ENCODE assay signal across 23 cellular contexts in genomic region chr18:32420084-32420483, GRCh38. TPM values are rescaled to one million over a fixed set of nuclear protein-coding genes. Genes with fewer than 3 reads are reported as not detected.
A peak's percentile ranks its signal among the peaks of the same experiment; 100 is the strongest.
DNase-seq lines count a peak whose midpoint lies in the region; FAIRE-seq and TF ChIP-seq lines count a peak whose summit lies in the region.
"Had no signal": no experiment of that assay in that cellular context is flagged by ENCODE, and none has a peak within 500 bp of the region (broad histone marks: within the 10 kb centered on the region; RNA-seq: fewer than 3 reads in every experiment).

No MANE protein-coding gene starts in this region.

- H3K27ac ChIP-seq in BLaER1 treated with 17β-estradiol and CSF1 and Interleukin-3, amounts not matched to agents 10 nM and 100 nM = peak overlapping the region in 4 of 11 experiments; percentile 0 to 43 (median 20); a peak in 4 of 22 replicates
- H3K27ac ChIP-seq in endothelial cell of umbilical vein (ENCODE audit: insufficient read depth, low read depth, low read length) = no peak overlapping the region
- H3K27ac ChIP-seq in Peyer's patch = no peak overlapping the region
- H3K27ac ChIP-seq: RWPE1, SJSA1 had no signal

- CTCF ChIA-PET in endothelial cell of umbilical vein (lab: Charles Lee) = no interaction called here

- BruUV-seq in endothelial cell of umbilical vein (replicated peaks; lab: Mats Ljungman, UMichigan) = no TSS peak

- peak; percentile 3 for DNase-seq in KBM-7
- peak; percentile 6 for DNase-seq in NOMO-1 treated with dmso at 0.1 percent for 144 hours (lab: John Stamatoyannopoulos, UW; ENCODE audit: unreplicated experiment)
- peak; percentile 45 for DNase-seq in endothelial cell of umbilical vein (ENCODE audit: low read depth, low spot score)
- no peak for DNase-seq in activated T-helper 2 cell treated with anti-CD3 and anti-CD28 coated beads, Interferon-gamma antibody, Interleukin-2, Interleukin-4, amounts not matched to agents 10 μg/mL and 5 μg/mL and 100 μg/mL, durations not matched to agents 14 hours and 24 hours and 36 hours (ENCODE audit: low spot score)
- no peak for DNase-seq in activated T-cell treated with anti-CD3 and anti-CD28 coated beads, Interleukin-2, amount 50 U/mL, for 24 hours
- DNase-seq in Peyer's patch = no peak
- DNase-seq in NCI-H524 treated with DMSO at 0.1 percent for 48 hours (lab: John Stamatoyannopoulos, UW) = no peak
- DNase-seq: ACHN; AML-193; CD4-positive, alpha-beta memory T cell; DMS79; HCEC 1CT; NCI-H1105 treated with DMSO at 0.1 percent for 48 hours; NCI-H1694 treated with DMSO at 0.1 percent for 48 hours; NCI-H2107; NCI-H2227 treated with DMSO at 0.1 percent for 48 hours; NCI-H524 had no signal

- peak; percentile 63 for FAIRE-seq in endothelial cell of umbilical vein (lab: Jason Lieb, UNC)
- FAIRE-seq: GM12878, K562 had no signal

- TF ChIP-seq POLR2A in endothelial cell of umbilical vein (IDR thresholded peaks at IDR 0.05; ENCODE audit: low read depth, low read length) (no peak), Peyer's patch (IDR thresholded peaks at IDR 0.05) (no peak)

- dilution Hi-C loops in endothelial cell of umbilical vein (cut with MboI; ENCODE audit: extremely low pct_ligation_motif_present, low sequenced_read_pairs) = no loop called here

- no peaks in the 10 kb centered on the region for H4K20me1 ChIP-seq in BLaER1 treated with 17β-estradiol and CSF1 and Interleukin-3, amounts not matched to agents 10 nM and 100 nM
- no peaks in the 10 kb centered on the region for H4K20me1 ChIP-seq in endothelial cell of umbilical vein (replicated peaks; ENCODE audit: control insufficient read depth, extremely low read depth, insufficient read depth, low read length)

- H3K4me1 Mint-ChIP-seq in activated T-helper 2 cell treated with anti-CD3 and anti-CD28 coated beads, Interferon-gamma antibody, Interleukin-2, Interleukin-4, amounts not matched to agents 10 μg/mL and 5 μg/mL and 100 μg/mL, durations not matched to agents 14 hours and 24 hours and 36 hours (ENCODE audit: low read depth) = no peaks in the 10 kb centered on the region
- no peaks in the 10 kb centered on the region for H3K4me1 Mint-ChIP-seq in activated T-cell treated with anti-CD3 and anti-CD28 coated beads, Interleukin-2, amount 50 U/mL, for 24 hours (ENCODE audit: low read depth)
- H3K4me1 Mint-ChIP-seq: CD4-positive, alpha-beta memory T cell had no signal

- H2AFZ ChIP-seq in endothelial cell of umbilical vein (ENCODE audit: low read depth, low read length) = no peak overlapping the region

- H3K36me3 Mint-ChIP-seq in activated T-helper 2 cell treated with anti-CD3 and anti-CD28 coated beads, Interferon-gamma antibody, Interleukin-2, Interleukin-4, amounts not matched to agents 10 μg/mL and 5 μg/mL and 100 μg/mL, durations not matched to agents 14 hours and 24 hours and 36 hours (ENCODE audit: low read depth) = no peaks in the 10 kb centered on the region
- no peaks in the 10 kb centered on the region for H3K36me3 Mint-ChIP-seq in activated T-cell treated with anti-CD3 and anti-CD28 coated beads, Interleukin-2, amount 50 U/mL, for 24 hours (ENCODE audit: low read depth)
- H3K36me3 Mint-ChIP-seq: CD4-positive, alpha-beta memory T cell had no signal

- intact Hi-C loops in endothelial cell of umbilical vein (cut with micrococcal nuclease) = no loop called here
- intact Hi-C loops in activated T-helper 2 cell treated with anti-CD3 and anti-CD28 coated beads, Interferon-gamma antibody, Interleukin-2, Interleukin-4, amounts not matched to agents 10 μg/mL and 5 μg/mL and 100 μg/mL, durations not matched to agents 14 hours and 24 hours and 36 hours (cut with micrococcal nuclease) = no loop called here

- POLR2A ChIA-PET in endothelial cell of umbilical vein (lab: Charles Lee) = no interaction called here

- no peak for TF ChIP-seq CTCF in endothelial cell of umbilical vein (IDR thresholded peaks at IDR 0.05; ENCODE audit: extremely low read depth in 1 of 2, insufficient read depth in 1 of 2, low read depth in 1 of 2, low read length in 2 of 2)
- TF ChIP-seq CTCF in Peyer's patch (IDR thresholded peaks at IDR 0.05) = no peak

- peaks cover 21 to 25% (median 23%) of the 10 kb centered on the region in 10 experiments for H3K4me1 ChIP-seq in BLaER1 treated with 17β-estradiol and CSF1 and Interleukin-3, amounts not matched to agents 10 nM and 100 nM
- H3K4me1 ChIP-seq in endothelial cell of umbilical vein (ENCODE audit: control insufficient read depth, extremely low read depth, insufficient read depth, low read length) = peaks cover 10% of the 10 kb centered on the region
- no peaks in the 10 kb centered on the region for H3K4me1 ChIP-seq in Peyer's patch

- H3K9me1 ChIP-seq in endothelial cell of umbilical vein (replicated peaks; ENCODE audit: control insufficient read depth, extremely low read depth, insufficient read depth, low read length) = no peaks in the 10 kb centered on the region

- in situ Hi-C loops in KBM-7 (cut with MboI; ENCODE audit: low pct_unique_long_range_greater_than_20kb, low sequenced_read_pairs) = no loop called here

- H3K4me3 ChIP-seq in BLaER1 treated with 17β-estradiol and CSF1 and Interleukin-3, amounts not matched to agents 10 nM and 100 nM = no peak overlapping the region; a peak in 1 of 20 replicates
- H3K4me3 ChIP-seq in endothelial cell of umbilical vein (replicated peaks in 1 of 3; ENCODE audit: insufficient read depth in 1 of 3, low read depth in 1 of 3, low read length in 3 of 3) (no peak overlapping the region), Peyer's patch (no peak overlapping the region)
- H3K4me3 ChIP-seq: GM12878, K562, SJSA1 had no signal

- H3K27ac Mint-ChIP-seq in activated T-helper 2 cell treated with anti-CD3 and anti-CD28 coated beads, Interferon-gamma antibody, Interleukin-2, Interleukin-4, amounts not matched to agents 10 μg/mL and 5 μg/mL and 100 μg/mL, durations not matched to agents 14 hours and 24 hours and 36 hours = no peak overlapping the region
- H3K27ac Mint-ChIP-seq in activated T-cell treated with anti-CD3 and anti-CD28 coated beads, Interleukin-2, amount 50 U/mL, for 24 hours = no peak overlapping the region
- H3K27ac Mint-ChIP-seq: CD4-positive, alpha-beta memory T cell had no signal

- peaks cover 3% of the 10 kb centered on the region for H3K27me3 Mint-ChIP-seq in activated T-helper 2 cell treated with anti-CD3 and anti-CD28 coated beads, Interferon-gamma antibody, Interleukin-2, Interleukin-4, amounts not matched to agents 10 μg/mL and 5 μg/mL and 100 μg/mL, durations not matched to agents 14 hours and 24 hours and 36 hours (ENCODE audit: low read depth)
- H3K27me3 Mint-ChIP-seq in activated T-cell treated with anti-CD3 and anti-CD28 coated beads, Interleukin-2, amount 50 U/mL, for 24 hours = peaks cover 3% of the 10 kb centered on the region

- peaks cover 0 to 5% (median 3%) of the 10 kb centered on the region in 11 experiments; a peak in 6 of 22 replicates for H3K9me3 ChIP-seq in BLaER1 treated with 17β-estradiol and CSF1 and Interleukin-3, amounts not matched to agents 10 nM and 100 nM (replicated peaks in 1 of 11)
- no peaks in the 10 kb centered on the region for H3K9me3 ChIP-seq in endothelial cell of umbilical vein (replicated peaks; ENCODE audit: control insufficient read depth, insufficient read depth, low read length)
- no peaks in the 10 kb centered on the region for H3K9me3 ChIP-seq in Peyer's patch
- H3K9me3 ChIP-seq: SJSA1 had no signal

- H3K4me3 Mint-ChIP-seq in activated T-helper 2 cell treated with anti-CD3 and anti-CD28 coated beads, Interferon-gamma antibody, Interleukin-2, Interleukin-4, amounts not matched to agents 10 μg/mL and 5 μg/mL and 100 μg/mL, durations not matched to agents 14 hours and 24 hours and 36 hours (ENCODE audit: low read depth) = no peak overlapping the region
- no peak overlapping the region for H3K4me3 Mint-ChIP-seq in activated T-cell treated with anti-CD3 and anti-CD28 coated beads, Interleukin-2, amount 50 U/mL, for 24 hours
- H3K4me3 Mint-ChIP-seq: CD4-positive, alpha-beta memory T cell had no signal

- peak overlapping the region; percentile 60 to 83 (median 72) for H3K4me2 ChIP-seq in BLaER1 treated with 17β-estradiol and CSF1 and Interleukin-3, amounts not matched to agents 10 nM and 100 nM
- H3K4me2 ChIP-seq in endothelial cell of umbilical vein (ENCODE audit: insufficient read depth, low read length) = peak overlapping the region; percentile 42

- no peaks in the 10 kb centered on the region for H3K9me3 Mint-ChIP-seq in activated T-helper 2 cell treated with anti-CD3 and anti-CD28 coated beads, Interferon-gamma antibody, Interleukin-2, Interleukin-4, amounts not matched to agents 10 μg/mL and 5 μg/mL and 100 μg/mL, durations not matched to agents 14 hours and 24 hours and 36 hours
- H3K9me3 Mint-ChIP-seq in activated T-cell treated with anti-CD3 and anti-CD28 coated beads, Interleukin-2, amount 50 U/mL, for 24 hours = no peaks in the 10 kb centered on the region

- H3K36me3 ChIP-seq in BLaER1 treated with 17β-estradiol and CSF1 and Interleukin-3, amounts not matched to agents 10 nM and 100 nM = no peaks in the 10 kb centered on the region
- H3K36me3 ChIP-seq in endothelial cell of umbilical vein (ENCODE audit: control insufficient read depth in 2 of 2, extremely low read depth in 1 of 2, insufficient read depth in 2 of 2, low read length in 2 of 2) (no peaks in the 10 kb centered on the region), Peyer's patch (no peaks in the 10 kb centered on the region)
- H3K36me3 ChIP-seq: SJSA1 had no signal

- H3K9ac ChIP-seq in BLaER1 treated with 17β-estradiol and CSF1 and Interleukin-3, amounts not matched to agents 10 nM and 100 nM = no peak overlapping the region
- H3K9ac ChIP-seq in endothelial cell of umbilical vein (replicated peaks; ENCODE audit: extremely low read depth, insufficient read depth, low read length) = no peak overlapping the region

- H3K27me3 ChIP-seq in BLaER1 treated with 17β-estradiol and CSF1 and Interleukin-3, amounts not matched to agents 10 nM and 100 nM = no peaks in the 10 kb centered on the region
- H3K27me3 ChIP-seq in endothelial cell of umbilical vein (ENCODE audit: control insufficient read depth in 2 of 2, insufficient read depth in 2 of 2, low read length in 2 of 2) (no peaks in the 10 kb centered on the region), Peyer's patch (no peaks in the 10 kb centered on the region)
- H3K27me3 ChIP-seq: SJSA1 had no signal

- no peaks in the 10 kb centered on the region for H3K79me2 ChIP-seq in endothelial cell of umbilical vein (ENCODE audit: control insufficient read depth, insufficient read depth, low read length)

RNA-seq across cellular contexts. Expression of gene GAREM1, which starts 50.6 kb away (rescaled TPM):
- total RNA-seq in endothelial cell of umbilical vein (1.0 and 1.1 TPM in 2 replicates), Peyer's patch (10 to 100 TPM; 23.6 to 29.9 (median 29.1) TPM)
- polyA plus RNA-seq in endothelial cell of umbilical vein = 0.59 and 0.69 TPM in 2 replicates
- 0.69 and 0.84 TPM in 2 replicates for polyA plus RNA-seq in endothelial cell of umbilical vein (2011; cell fraction: cytosol; rRNA removed)
- polyA plus RNA-seq in endothelial cell of umbilical vein (2011; cell fraction: nucleus; rRNA removed) = 0.88 and 1.2 TPM in 2 replicates
- polyA plus RNA-seq in endothelial cell of umbilical vein (2012) = 0.68 and 0.90 TPM in 2 replicates
- 1.8 and 1.9 TPM in 2 replicates for polyA minus RNA-seq in endothelial cell of umbilical vein
- 4.0 TPM for polyA minus RNA-seq in endothelial cell of umbilical vein (2011; cell fraction: cytosol; rRNA and poly(A)+ RNA removed)
- 1.1 and 1.2 TPM in 2 replicates for polyA minus RNA-seq in endothelial cell of umbilical vein (2011; cell fraction: nucleus; rRNA and poly(A)+ RNA removed)
- not detected in 2 replicates for total RNA-seq in activated T-helper 2 cell treated with anti-CD3 and anti-CD28 coated beads, Interferon-gamma antibody, Interleukin-2, Interleukin-4, amounts not matched to agents 10 μg/mL and 5 μg/mL and 100 μg/mL, durations not matched to agents 14 hours and 24 hours and 36 hours
- total RNA-seq: G401 had no signal

Comparison
In these comparisons a context has a peak if more than half of its experiments do, and no peak if none do; other contexts are left out.
1. DNase-seq: peak in KBM-7 (single experiment), NOMO-1 treated with dmso at 0.1 percent for 144 hours (single experiment) and endothelial cell of umbilical vein (single experiment); none in activated T-helper 2 cell treated with anti-CD3 and anti-CD28 coated beads, Interferon-gamma antibody, Interleukin-2, Interleukin-4, amounts not matched to agents 10 μg/mL and 5 μg/mL and 100 μg/mL, durations not matched to agents 14 hours and 24 hours and 36 hours (single experiment), activated T-cell treated with anti-CD3 and anti-CD28 coated beads, Interleukin-2, amount 50 U/mL, for 24 hours (single experiment), Peyer's patch (0 of 3) and NCI-H524 treated with DMSO at 0.1 percent for 48 hours (single experiment).
2. RNA of gene GAREM1, which starts 50.6 kb away (total RNA-seq): 23.6 to 29.9 TPM in Peyer's patch; 1.0 to 1.1 TPM in endothelial cell of umbilical vein and not detected in activated T-helper 2 cell treated with anti-CD3 and anti-CD28 coated beads, Interferon-gamma antibody, Interleukin-2, Interleukin-4, amounts not matched to agents 10 μg/mL and 5 μg/mL and 100 μg/mL, durations not matched to agents 14 hours and 24 hours and 36 hours; every median in the first group is over 10 times any median in the second.